20 cellular contexts compared by ENCODE assay signal in genomic region chr1:111776397-111776796, GRCh38. TPM values are rescaled to one million over a fixed set of nuclear protein-coding genes. Genes with fewer than 3 reads are reported as not detected.
DNase-seq lines count a peak whose midpoint lies in the region; FAIRE-seq and TF ChIP-seq lines count a peak whose summit lies in the region.
"Had no signal": no experiment of that assay in that cellular context is flagged by ENCODE, and none has a peak within 500 bp of the region (broad histone marks: within the 10 kb centered on the region; RNA-seq: fewer than 3 reads in every experiment).

No MANE protein-coding gene starts in this region.

- intact Hi-C loops in ovary (cut with DNase I), result loop anchor here in 1 of 4 donors (10.0 kb wide), 1 partner anchor 552 kb away; the partner anchor contains the start of gene CHI3L2
- intact Hi-C loops in lower leg skin (cut with DNase I; ENCODE audit: low total_unique reads), result no loop called here

- peak; percentile 60 for FAIRE-seq in G401.6 (lab: Jason Lieb, UNC)
- peak; percentile 30 for FAIRE-seq in urothelium cell line (lab: Jason Lieb, UNC)
- FAIRE-seq: GM12892, H54 had no signal

- H3K36me3 ChIP-seq in ovary, result no peaks in the 10 kb centered on the region
- H3K36me3 ChIP-seq: BLaER1 had no signal

- H3K27ac ChIP-seq in ovary, result no peak overlapping the region
- H3K27ac ChIP-seq: BLaER1 had no signal

- H3K4me3 ChIP-seq in fibroblast of pulmonary artery (replicated peaks; ENCODE audit: low read depth, low read length) (no peak overlapping the region), ovary (no peak overlapping the region), lower leg skin (ENCODE audit: low read depth, poor library complexity, severe bottlenecking) (no peak overlapping the region)
- H3K4me3 ChIP-seq: BLaER1 had no signal

- H3K9me3 ChIP-seq in ovary, result no peaks in the 10 kb centered on the region
- H3K9me3 ChIP-seq: BLaER1 had no signal

- H3K27me3 ChIP-seq in ovary, result no peaks in the 10 kb centered on the region
- H3K27me3 ChIP-seq: BLaER1 had no signal

- no peaks in the 10 kb centered on the region for H3K4me1 ChIP-seq in ovary (ENCODE audit: insufficient read depth)
- H3K4me1 ChIP-seq: BLaER1 had no signal

- WGBS in ovary, 3 donors, result 56 to 68% (median 61%) methylated on average over 2 of the region's 2 CpGs
- WGBS in lower leg skin, 2 donors, result 81 to 84% methylated on average over 2 of the region's 2 CpGs

- TF ChIP-seq EP300 in ovary (IDR thresholded peaks at IDR 0.05), result no peak

- DNase-seq in NCI-H526 treated with DMSO at 0.1 percent for 48 hours (lab: John Stamatoyannopoulos, UW), result peak; percentile 3
- peak; percentile 9 for DNase-seq in fibroblast of pulmonary artery (ENCODE audit: low read depth)
- no peak for DNase-seq in urothelium cell line (ENCODE audit: low spot score)
- DNase-seq in ovary, result no peak
- no peak for DNase-seq in lower leg skin (ENCODE audit: low spot score in 2 of 2)
- no peak for DNase-seq in stimulated activated CD4-positive, alpha-beta T cell treated with anti-CD3 and anti-CD28 coated beads, Interleukin-2, amount 100 ng/mL, for 24 hours
- DNase-seq: CD4-positive, alpha-beta T cell; COR-L47; DMS79; KG1; NCI-H1092 treated with DMSO at 0.1 percent for 48 hours; NCI-H146; NCI-H2029; NCI-H345; NCI-H524; NCI-H82 had no signal

- TF ChIP-seq CTCF in fibroblast of pulmonary artery (IDR thresholded peaks at IDR 0.05; ENCODE audit: low read length, missing control alignments) (no peak), ovary (IDR thresholded peaks at IDR 0.05) (no peak), lower leg skin (IDR thresholded peaks at IDR 0.05) (no peak)

- TF ChIP-seq POLR2A in ovary (IDR thresholded peaks at IDR 0.05) (no peak), lower leg skin (IDR thresholded peaks at IDR 0.05) (no peak)

RNA-seq across cellular contexts. Expression of gene DDX20, which starts 20.7 kb away (rescaled TPM):
- total RNA-seq in ovary (10 to 100 TPM; 10.6 to 26.9 (median 14.5) TPM), lower leg skin (10 to 100 TPM; 11.9 to 21.5 (median 16.2) TPM)
- 10 to 100 TPM in 1 of 2 donors, 1 to 10 TPM in 1; 7.3 to 10.5 TPM for polyA plus RNA-seq in ovary

RNA-seq across cellular contexts. Expression of gene INKA2, which starts 37.2 kb away (rescaled TPM):
- total RNA-seq in ovary (10 to 100 TPM in 4 of 7 donors, 1 to 10 TPM in 3; 2.9 to 22.2 (median 10.5) TPM), lower leg skin (1 to 10 TPM; 2.5 to 8.7 (median 4.8) TPM)
- polyA plus RNA-seq in ovary, result 1 to 10 TPM; 2.3 to 4.1 TPM

Comparison
In these comparisons a context has a peak if more than half of its experiments do, and no peak if none do; other contexts are left out.
1. DNase-seq: peak in NCI-H526 treated with DMSO at 0.1 percent for 48 hours (single experiment) and fibroblast of pulmonary artery (single experiment); none in urothelium cell line (single experiment), ovary (0 of 5), lower leg skin (0 of 2) and stimulated activated CD4-positive, alpha-beta T cell treated with anti-CD3 and anti-CD28 coated beads, Interleukin-2, amount 100 ng/mL, for 24 hours (0 of 2).